Comparison of ENCODE assay signal across 11 cellular contexts in the genomic region with DNA sequence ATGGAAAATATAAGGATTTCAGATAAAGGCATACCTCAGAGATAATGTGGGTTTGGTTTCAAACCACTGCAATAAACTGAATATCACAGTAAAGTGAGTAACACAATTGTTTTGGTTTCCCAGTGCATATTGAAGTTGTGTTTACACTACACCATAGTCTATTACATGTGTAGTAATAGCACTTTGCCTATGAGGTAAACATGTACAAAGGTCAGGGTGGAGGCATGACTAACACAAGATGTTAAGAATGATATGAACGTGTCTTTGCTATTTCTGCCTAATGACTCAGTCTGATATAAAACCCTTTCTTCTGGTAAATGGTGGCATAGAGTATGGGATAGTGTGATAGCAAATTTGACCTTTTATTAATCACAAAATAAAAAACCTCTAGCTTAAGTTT.
DNase-seq lines count a peak whose midpoint lies in the region; ATAC-seq and TF ChIP-seq lines count a peak whose summit lies in the region.
"Had no signal": no experiment of that assay in that cellular context is flagged by ENCODE, and none has a peak within 500 bp of the region (broad histone marks: within the 10 kb centered on the region; RNA-seq: fewer than 3 reads in every experiment).

No MANE protein-coding gene starts in this region.

- no peak overlapping the region for H3K4me3 ChIP-seq in cardiac fibroblast (replicated peaks in 1 of 2; ENCODE audit: low read depth in 2 of 2, low read length in 2 of 2)

- TF ChIP-seq CTCF in cardiac fibroblast (IDR thresholded peaks at IDR 0.05; ENCODE audit: low read depth, low read length) = no peak

- DNase-seq in COLO829 (ENCODE audit: low spot score) (peak; percentile 7), HuH-7.5 (ENCODE audit: low spot score) (peak; percentile 30), cardiac fibroblast (ENCODE audit: low read depth in 2 of 2) (peak; percentile 74 to 92), left lobe of liver (ENCODE audit: low spot score) (no peak), midbrain (lab: John Stamatoyannopoulos, UW) (no peak)
- DNase-seq in central memory CD4-positive, alpha-beta T cell = no peak
- DNase-seq: activated T-cell treated with anti-CD3 and anti-CD28 coated beads for 4 hours; NCI-H187; stimulated activated CD4-positive, alpha-beta T cell treated with anti-CD3 and anti-CD28 coated beads, Interleukin-4, amount 100 ng/mL, for 4 hours had no signal

- peak; percentile 39 for ATAC-seq in left lobe of liver
- ATAC-seq in HG02610 (IDR thresholded peaks at IDR 0.05; ENCODE audit: unreplicated experiment) = no peak
- ATAC-seq in GM19452 (IDR thresholded peaks at IDR 0.05; ENCODE audit: unreplicated experiment) = no peak

Comparison
In these comparisons a context has a peak if more than half of its experiments do, and no peak if none do; other contexts are left out.
1. DNase-seq: peak in COLO829 (single experiment), HuH-7.5 (single experiment) and cardiac fibroblast (2 of 2); none in left lobe of liver (single experiment), midbrain (single experiment) and central memory CD4-positive, alpha-beta T cell (single experiment).